27 cellular contexts compared by ENCODE assay signal in genomic region chr18:65955747-65956146, GRCh38.
"Had no signal": no experiment of that assay in that cellular context is flagged by ENCODE, and none has a peak within 500 bp of the region (broad histone marks: within the 10 kb centered on the region; RNA-seq: fewer than 3 reads in every experiment).

No MANE protein-coding gene starts in this region.

- H3K4me1 Mint-ChIP-seq: activated B cell treated with CpG ODN at 0.5 μM for 24 hours; activated CD4-positive, alpha-beta T cell treated with anti-CD3 and anti-CD28 coated beads for 36 hours; naive B cell; stimulated activated naive B cell treated with anti-CD40 and anti-IgM and Interleukin-4, amounts not matched to agents 10 μg/mL and 1 μg/mL and 100 μg/mL, for 72 hours had no signal

- H3K4me3 ChIP-seq: adrenal gland, ascending aorta, left lung, lung, uterus had no signal

- H3K4me1 ChIP-seq: adrenal gland, ascending aorta, foreskin keratinocyte, left lung, uterus had no signal

- H3K27ac Mint-ChIP-seq: activated B cell treated with CpG ODN at 0.5 μM for 24 hours; activated CD4-positive, alpha-beta T cell treated with anti-CD3 and anti-CD28 coated beads for 36 hours; activated naive CD8-positive, alpha-beta T cell; activated T-helper 2 cell treated with anti-CD3 and anti-CD28 coated beads, Interferon-gamma antibody, Interleukin-2, Interleukin-4, amounts not matched to agents 10 μg/mL and 5 μg/mL and 100 μg/mL, durations not matched to agents 14 hours and 24 hours and 36 hours; naive B cell; stimulated activated naive B cell treated with anti-CD40 and anti-IgM and Interleukin-4, amounts not matched to agents 10 μg/mL and 1 μg/mL and 100 μg/mL, for 72 hours had no signal

- H3K36me3 Mint-ChIP-seq: activated naive CD8-positive, alpha-beta T cell; naive B cell; stimulated activated naive B cell treated with anti-CD40 and anti-IgM and Interleukin-4, amounts not matched to agents 10 μg/mL and 1 μg/mL and 100 μg/mL, for 72 hours had no signal

- H3K4me3 Mint-ChIP-seq: activated B cell treated with CpG ODN at 0.5 μM for 24 hours; activated CD4-positive, alpha-beta T cell treated with anti-CD3 and anti-CD28 coated beads for 36 hours; activated naive CD8-positive, alpha-beta T cell; activated T-cell treated with anti-CD3 and anti-CD28 coated beads, Interleukin-2, amount 50 U/mL, for 4 hours; naive B cell; neural crest cell; stimulated activated naive B cell treated with anti-CD40 and anti-IgM and Interleukin-4, amounts not matched to agents 10 μg/mL and 1 μg/mL and 100 μg/mL, for 72 hours had no signal

- H3K27me3 ChIP-seq: adrenal gland, ascending aorta, brain microvascular endothelial cell, foreskin keratinocyte, left lung, uterus had no signal

- H3K27ac ChIP-seq: adrenal gland, ascending aorta, brain microvascular endothelial cell, foreskin keratinocyte, left lung, uterus had no signal

- H3K27me3 Mint-ChIP-seq: activated B cell treated with CpG ODN at 0.5 μM for 24 hours; activated CD4-positive, alpha-beta T cell treated with anti-CD3 and anti-CD28 coated beads for 36 hours; activated naive CD8-positive, alpha-beta T cell; naive B cell; stimulated activated naive B cell treated with anti-CD40 and anti-IgM and Interleukin-4, amounts not matched to agents 10 μg/mL and 1 μg/mL and 100 μg/mL, for 72 hours had no signal

- ATAC-seq: activated CD4-positive, alpha-beta T cell treated with anti-CD3 and anti-CD28 coated beads for 36 hours; activated T-cell treated with anti-CD3 and anti-CD28 coated beads, Interleukin-2, amount 50 U/mL, for 4 hours; foreskin keratinocyte; left lung; stimulated activated naive B cell treated with anti-CD40 and anti-IgM and Interleukin-4, amounts not matched to agents 10 μg/mL and 1 μg/mL and 100 μg/mL, for 72 hours had no signal

- DNase-seq: activated B cell treated with CpG ODN at 0.5 μM for 24 hours; activated CD4-positive, alpha-beta T cell treated with anti-CD3 and anti-CD28 coated beads for 36 hours; activated CD4-positive, alpha-beta T cell treated with anti-CD3 and anti-CD28 coated beads, Interleukin-2, amount 50 U/mL, for 4 hours; activated CD8-positive, alpha-beta memory T cell treated with anti-CD3 and anti-CD28 coated beads, Interleukin-2, amount 50 U/mL, for 48 hours; activated naive CD4-positive, alpha-beta T cell; activated T-cell treated with anti-CD3 and anti-CD28 coated beads, Interleukin-2, amount 50 U/mL, for 4 hours; adrenal gland; brain microvascular endothelial cell; dermis blood vessel endothelial cell; effector CD8-positive, alpha-beta T cell; foreskin keratinocyte; kidney; left lung; naive B cell; occipital lobe; posterior cingulate gyrus; retina; stimulated activated CD4-positive, alpha-beta T cell treated with anti-CD3 and anti-CD28 coated beads, Interleukin-2, amount 100 ng/mL, for 48 hours; stimulated activated CD8-positive, alpha-beta memory T cell treated with anti-CD3 and anti-CD28 coated beads, Interleukin-4, amount 100 ng/mL, for 48 hours; stimulated activated naive B cell treated with anti-CD40 and anti-IgM and Interleukin-4, amounts not matched to agents 10 μg/mL and 1 μg/mL and 100 μg/mL, for 72 hours; trophoblast cell; uterus had no signal

- FAIRE-seq: kidney had no signal

- H3K9me3 ChIP-seq: adrenal gland, ascending aorta, left lung, uterus had no signal

- H3K36me3 ChIP-seq: adrenal gland, ascending aorta, brain microvascular endothelial cell, left lung, uterus had no signal
